Comparison of ENCODE assay signal across 18 cellular contexts in the genomic region with DNA sequence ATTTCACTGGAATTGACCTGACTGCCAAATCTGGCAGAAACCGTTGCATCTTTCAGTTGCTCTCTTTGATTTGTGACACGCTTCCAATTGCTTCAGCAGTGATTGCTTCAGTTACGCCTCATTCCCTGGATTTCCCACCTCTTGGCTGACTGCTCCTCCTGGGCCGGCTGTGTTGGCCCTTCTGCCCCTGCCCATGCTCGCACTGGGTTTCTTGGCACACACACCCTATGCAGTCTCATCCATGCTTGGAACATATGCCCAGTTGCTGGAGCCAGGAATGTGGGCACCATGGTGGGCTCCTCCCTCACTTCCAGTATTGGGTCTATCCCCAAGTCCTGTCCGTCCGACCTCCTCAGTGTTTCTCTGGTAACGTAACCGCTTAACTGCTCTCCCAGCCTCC. TPM values are rescaled to one million over a fixed set of nuclear protein-coding genes. Genes with fewer than 3 reads are reported as not detected.
A peak's percentile ranks its signal among the peaks of the same experiment; 100 is the strongest.
DNase-seq lines count a peak whose midpoint lies in the region; ATAC-seq lines count a peak whose summit lies in the region.
"Had no signal": no experiment of that assay in that cellular context is flagged by ENCODE, and none has a peak within 500 bp of the region (broad histone marks: within the 10 kb centered on the region; RNA-seq: fewer than 3 reads in every experiment).

No MANE protein-coding gene starts in this region.

- no peak overlapping the region for H3K27ac Mint-ChIP-seq in stimulated activated naive CD8-positive, alpha-beta T cell treated with anti-CD3 and anti-CD28 coated beads, Interleukin-15, Interleukin-2, amounts not matched to agents 100 ng/mL and 50 ng/mL, for 24 hours
- H3K27ac Mint-ChIP-seq in T-helper 17 cell = peak overlapping the region; percentile 75

- H3K4me1 Mint-ChIP-seq in stimulated activated naive CD8-positive, alpha-beta T cell treated with anti-CD3 and anti-CD28 coated beads, Interleukin-15, Interleukin-2, amounts not matched to agents 100 ng/mL and 50 ng/mL, for 24 hours (ENCODE audit: low read depth) = peaks cover 29% of the 10 kb centered on the region
- peaks cover 22% of the 10 kb centered on the region for H3K4me1 Mint-ChIP-seq in T-helper 17 cell

- ATAC-seq in stimulated activated naive CD8-positive, alpha-beta T cell treated with anti-CD3 and anti-CD28 coated beads, Interleukin-15, Interleukin-2, amounts not matched to agents 100 U/mL and 50 U/mL, for 24 hours = no peak
- no peak for ATAC-seq in T-helper 17 cell
- ATAC-seq in GM19023 (IDR thresholded peaks at IDR 0.05; ENCODE audit: unreplicated experiment) = no peak
- ATAC-seq: gastroesophageal sphincter; HCT116; right cardiac atrium; stimulated activated naive CD8-positive, alpha-beta T cell treated with anti-CD3 and anti-CD28 coated beads, Interleukin-15, amount 100 ng/mL, for 72 hours had no signal

- no peaks in the 10 kb centered on the region for H3K27me3 Mint-ChIP-seq in stimulated activated naive CD8-positive, alpha-beta T cell treated with anti-CD3 and anti-CD28 coated beads, Interleukin-15, Interleukin-2, amounts not matched to agents 100 ng/mL and 50 ng/mL, for 24 hours
- no peaks in the 10 kb centered on the region for H3K27me3 Mint-ChIP-seq in T-helper 17 cell
- H3K27me3 Mint-ChIP-seq: stimulated activated naive CD8-positive, alpha-beta T cell treated with anti-CD3 and anti-CD28 coated beads, Interleukin-15, amount 100 ng/mL, for 72 hours had no signal

- DNase-seq in stimulated activated naive CD8-positive, alpha-beta T cell treated with anti-CD3 and anti-CD28 coated beads, Interleukin-15, Interleukin-2, amounts not matched to agents 100 U/mL and 50 U/mL, for 24 hours = no peak
- DNase-seq in T-helper 17 cell (no peak), left kidney (ENCODE audit: low read depth, low spot score) (peak; percentile 67), kidney glomerular epithelial cell (lab: John Stamatoyannopoulos, UW) (no peak), NCI-H1694 treated with DMSO at 0.1 percent for 48 hours (lab: John Stamatoyannopoulos, UW) (no peak), NCI-H2081 (lab: John Stamatoyannopoulos, UW) (no peak)
- DNase-seq: activated CD4-positive, CD25-positive, alpha-beta regulatory T cell; activated effector memory CD4-positive, alpha-beta T cell treated with Interleukin-2 at 50 U/mL for 16 hours; MV-4-11; right cardiac atrium; stimulated activated CD4-positive, alpha-beta T cell treated with anti-CD3 and anti-CD28 coated beads, Interleukin-4, amount 100 ng/mL, for 4 hours; stimulated activated naive CD8-positive, alpha-beta T cell treated with anti-CD3 and anti-CD28 coated beads, Interleukin-15, amount 100 ng/mL, for 72 hours had no signal

- no peaks in the 10 kb centered on the region for H3K9me3 ChIP-seq in T-helper 17 cell (ENCODE audit: control insufficient read depth, low read length, poor library complexity, severe bottlenecking)
- H3K9me3 ChIP-seq: breast epithelium, gastroesophageal sphincter had no signal

- peaks cover 5% of the 10 kb centered on the region for H3K9me3 Mint-ChIP-seq in stimulated activated naive CD8-positive, alpha-beta T cell treated with anti-CD3 and anti-CD28 coated beads, Interleukin-15, Interleukin-2, amounts not matched to agents 100 ng/mL and 50 ng/mL, for 24 hours

- H3K36me3 Mint-ChIP-seq in stimulated activated naive CD8-positive, alpha-beta T cell treated with anti-CD3 and anti-CD28 coated beads, Interleukin-15, Interleukin-2, amounts not matched to agents 100 ng/mL and 50 ng/mL, for 24 hours (ENCODE audit: low read depth) = peaks cover 21% of the 10 kb centered on the region
- peaks cover 6% of the 10 kb centered on the region for H3K36me3 Mint-ChIP-seq in T-helper 17 cell (ENCODE audit: low read depth)

- H3K4me3 Mint-ChIP-seq in stimulated activated naive CD8-positive, alpha-beta T cell treated with anti-CD3 and anti-CD28 coated beads, Interleukin-15, Interleukin-2, amounts not matched to agents 100 ng/mL and 50 ng/mL, for 24 hours = peak overlapping the region; percentile 91
- H3K4me3 Mint-ChIP-seq in T-helper 17 cell = no peak overlapping the region

RNA-seq across cellular contexts. Expression of a gene that starts 2.2 kb away (rescaled TPM):
- total RNA-seq in T-helper 17 cell = 100 to 1,000 TPM; 110 to 118 TPM

RNA-seq across cellular contexts. Expression of a gene that starts 58.5 kb away (rescaled TPM):
- 1 to 10 TPM; 3.7 to 6.0 TPM for total RNA-seq in T-helper 17 cell

RNA-seq across cellular contexts. Expression of a gene that starts 58.8 kb away (rescaled TPM):
- total RNA-seq in T-helper 17 cell = under 1 TPM; 0.23 to 0.99 TPM
- total RNA-seq: breast epithelium, gastroesophageal sphincter, HT1080, right cardiac atrium had no signal
